Comparison of ENCODE assay signal across 36 cellular contexts in genomic region chr19:12756150-12756883, GRCh38. TPM values are rescaled to one million over a fixed set of nuclear protein-coding genes. Genes with fewer than 3 reads are reported as not detected.
"Had no signal": no experiment of that assay in that cellular context is flagged by ENCODE, and none has a peak within 500 bp of the region (broad histone marks: within the 10 kb centered on the region; RNA-seq: fewer than 3 reads in every experiment).

No MANE protein-coding gene starts in this region.

- H3K27ac ChIP-seq: ascending aorta, brain microvascular endothelial cell, coronary artery, gastrocnemius medialis, sigmoid colon, uterus had no signal

- H3K4me3 ChIP-seq: coronary artery had no signal

- H3K9me3 ChIP-seq: ascending aorta, gastrocnemius medialis, sigmoid colon, uterus had no signal

- DNase-seq: activated CD4-positive, alpha-beta T cell treated with anti-CD3 and anti-CD28 coated beads for 4 hours; activated CD4-positive, alpha-beta T cell treated with anti-CD3 and anti-CD28 coated beads, Interleukin-2, amount 50 U/mL, for 4 hours; activated effector memory CD4-positive, alpha-beta T cell treated with Interleukin-2 at 50 U/mL for 16 hours; activated naive CD4-positive, alpha-beta T cell treated with anti-CD3 and anti-CD28 coated beads, Interleukin-2, amount 10 ng/mL, durations not matched to agents 7 days and 5 days; activated naive CD8-positive, alpha-beta T cell treated with anti-CD3 and anti-CD28 coated beads, Interleukin-2, amount 10 ng/mL, durations not matched to agents 7 days and 5 days; activated T-cell treated with anti-CD3 and anti-CD28 coated beads for 4 hours; activated T-cell treated with anti-CD3 and anti-CD28 coated beads, Interleukin-2, amount 50 U/mL, for 72 hours; brain microvascular endothelial cell; dorsolateral prefrontal cortex; effector memory CD4-positive, alpha-beta T cell; erythroblast; gastrocnemius medialis; hippocampal formation; left cardiac atrium; left ventricle myocardium superior; retina; sigmoid colon; small intestine; stimulated activated CD4-positive, alpha-beta T cell treated with anti-CD3 and anti-CD28 coated beads, Interleukin-1b, Interleukin-23, amount 100 ng/mL, for 48 hours; stimulated activated CD4-positive, alpha-beta T cell treated with anti-CD3 and anti-CD28 coated beads, Interleukin-4, amount 100 ng/mL, for 4 hours; stimulated activated CD8-positive, alpha-beta memory T cell treated with anti-CD3 and anti-CD28 coated beads, Interleukin-4, amount 100 ng/mL, for 48 hours; stimulated activated naive CD8-positive, alpha-beta T cell treated with anti-CD3 and anti-CD28 coated beads, Interleukin-15, amount 100 ng/mL, for 72 hours; substantia nigra; uterus had no signal

- H3K36me3 ChIP-seq: ascending aorta, brain microvascular endothelial cell, gastrocnemius medialis, sigmoid colon, uterus had no signal

- H3K4me1 Mint-ChIP-seq: stimulated activated memory B cell treated with anti-CD40 and anti-IgM and Interleukin-4, amounts not matched to agents 10 μg/mL and 1 μg/mL and 100 μg/mL, for 72 hours had no signal

- H3K9me3 Mint-ChIP-seq: activated naive CD4-positive, alpha-beta T cell treated with anti-CD3 and anti-CD28 coated beads, Interleukin-2, amount 10 ng/mL, durations not matched to agents 7 days and 5 days; activated naive CD8-positive, alpha-beta T cell treated with anti-CD3 and anti-CD28 coated beads, Interleukin-2, amount 10 ng/mL, durations not matched to agents 7 days and 5 days; activated T-cell treated with anti-CD3 and anti-CD28 coated beads, Interleukin-2, amount 50 U/mL, for 72 hours; stimulated activated memory B cell treated with anti-CD40 and anti-IgM and Interleukin-4, amounts not matched to agents 10 μg/mL and 1 μg/mL and 100 μg/mL, for 72 hours; stimulated activated naive CD8-positive, alpha-beta T cell treated with anti-CD3 and anti-CD28 coated beads, Interleukin-15, amount 100 ng/mL, for 72 hours; type B pancreatic cell had no signal

- H3K27me3 ChIP-seq: ascending aorta, uterus had no signal

- H3K36me3 Mint-ChIP-seq: activated naive CD4-positive, alpha-beta T cell treated with anti-CD3 and anti-CD28 coated beads, Interleukin-2, amount 10 ng/mL, durations not matched to agents 7 days and 5 days; activated naive CD8-positive, alpha-beta T cell treated with anti-CD3 and anti-CD28 coated beads, Interleukin-2, amount 10 ng/mL, durations not matched to agents 7 days and 5 days; stimulated activated memory B cell treated with anti-CD40 and anti-IgM and Interleukin-4, amounts not matched to agents 10 μg/mL and 1 μg/mL and 100 μg/mL, for 72 hours had no signal

- FAIRE-seq: keratinocyte, small intestine had no signal

- H3K27ac Mint-ChIP-seq: activated naive CD4-positive, alpha-beta T cell treated with anti-CD3 and anti-CD28 coated beads, Interleukin-2, amount 10 ng/mL, durations not matched to agents 7 days and 5 days; activated naive CD8-positive, alpha-beta T cell treated with anti-CD3 and anti-CD28 coated beads, Interleukin-2, amount 10 ng/mL, durations not matched to agents 7 days and 5 days; activated T-cell treated with anti-CD3 and anti-CD28 coated beads, Interleukin-2, amount 50 U/mL, for 72 hours; stimulated activated memory B cell treated with anti-CD40 and anti-IgM and Interleukin-4, amounts not matched to agents 10 μg/mL and 1 μg/mL and 100 μg/mL, for 72 hours; type B pancreatic cell had no signal

- H3K4me3 Mint-ChIP-seq: activated naive CD4-positive, alpha-beta T cell treated with anti-CD3 and anti-CD28 coated beads, Interleukin-2, amount 10 ng/mL, durations not matched to agents 7 days and 5 days; activated naive CD8-positive, alpha-beta T cell treated with anti-CD3 and anti-CD28 coated beads, Interleukin-2, amount 10 ng/mL, durations not matched to agents 7 days and 5 days; stimulated activated memory B cell treated with anti-CD40 and anti-IgM and Interleukin-4, amounts not matched to agents 10 μg/mL and 1 μg/mL and 100 μg/mL, for 72 hours; stimulated activated naive CD8-positive, alpha-beta T cell treated with anti-CD3 and anti-CD28 coated beads, Interleukin-15, amount 100 ng/mL, for 72 hours; type B pancreatic cell had no signal

- ATAC-seq: activated T-cell treated with anti-CD3 and anti-CD28 coated beads, Interleukin-2, amount 50 U/mL, for 72 hours; gastrocnemius medialis; left cardiac atrium; left ventricle myocardium superior; stimulated activated memory B cell treated with anti-CD40 and anti-IgM and Interleukin-4, amounts not matched to agents 10 μg/mL and 1 μg/mL and 100 μg/mL, for 72 hours; stimulated activated naive CD8-positive, alpha-beta T cell treated with anti-CD3 and anti-CD28 coated beads, Interleukin-15, amount 100 ng/mL, for 72 hours had no signal

RNA-seq across cellular contexts. Expression of gene BEST2, which starts 4.7 kb away (rescaled TPM):
- total RNA-seq: activated naive CD8-positive, alpha-beta T cell treated with anti-CD3 and anti-CD28 coated beads, Interleukin-2, amount 10 ng/mL, durations not matched to agents 7 days and 5 days; activated T-cell treated with anti-CD3 and anti-CD28 coated beads, Interleukin-2, amount 50 U/mL, for 72 hours; ascending aorta; cardiac septum; cerebellum; left cardiac atrium; left ventricle myocardium superior; lung microvascular endothelial cell; mesenteric fat pad; mucosa of gallbladder; osteocyte; posterior vena cava had no signal
- polyA plus RNA-seq: keratinocyte had no signal
